ENCODE assay signal across 1 cellular context in genomic region chr13:98445340-98446233, GRCh38.
TF ChIP-seq lines count a peak whose summit lies in the region.

No MANE protein-coding gene starts in this region.

TF ChIP-seq in HCT116, 20 proteins besides CTCF, POLR2A, EP300 and RAD21 (continued from another document):
- TF ChIP-seq REST (IDR thresholded peaks at IDR 0.05; ENCODE audit: low read depth): no peak
- TF ChIP-seq JUND (IDR thresholded peaks at IDR 0.05): no peak
- TF ChIP-seq, protein P1, sequence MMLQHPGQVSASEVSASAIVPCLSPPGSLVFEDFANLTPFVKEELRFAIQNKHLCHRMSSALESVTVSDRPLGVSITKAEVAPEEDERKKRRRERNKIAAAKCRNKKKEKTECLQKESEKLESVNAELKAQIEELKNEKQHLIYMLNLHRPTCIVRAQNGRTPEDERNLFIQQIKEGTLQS (IDR thresholded peaks at IDR 0.05): no peak
- TF ChIP-seq SIN3A (IDR thresholded peaks at IDR 0.05; ENCODE audit: low read depth): no peak
- no peak for TF ChIP-seq YY1 (IDR thresholded peaks at IDR 0.05; ENCODE audit: extremely low read depth, insufficient replicate concordance, low read depth, low read length)
- no peak for TF ChIP-seq ZFX (IDR thresholded peaks at IDR 0.05)
- TF ChIP-seq TCF7L2 (IDR thresholded peaks at IDR 0.05; ENCODE audit: borderline replicate concordance, extremely low read depth, insufficient read depth, insufficient read length): no peak
